29 cellular contexts compared by ENCODE assay signal in the genomic region with DNA sequence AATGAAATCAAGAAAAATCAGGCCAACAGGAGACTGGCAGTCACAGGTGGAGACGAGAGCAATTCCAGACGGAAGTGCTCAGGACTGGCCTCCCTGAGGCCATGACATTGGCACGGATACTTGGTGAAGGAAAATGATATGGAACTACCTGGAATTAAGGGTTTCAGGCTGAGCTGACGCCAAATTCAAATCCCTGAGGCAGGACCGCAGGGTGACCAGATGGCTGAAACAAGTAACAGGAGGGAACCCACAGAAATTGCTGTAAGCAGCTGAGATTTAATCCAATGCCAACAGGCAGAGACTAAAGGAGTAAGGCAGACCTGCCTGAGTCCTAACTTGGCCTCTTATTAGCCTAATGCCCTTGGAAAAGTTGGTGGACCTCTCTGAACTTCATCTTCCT.
DNase-seq lines count a peak whose midpoint lies in the region; ATAC-seq, FAIRE-seq and TF ChIP-seq lines count a peak whose summit lies in the region.
"Had no signal": no experiment of that assay in that cellular context is flagged by ENCODE, and none has a peak within 500 bp of the region (broad histone marks: within the 10 kb centered on the region; RNA-seq: fewer than 3 reads in every experiment).

No MANE protein-coding gene starts in this region.

- H3K23ac ChIP-seq in mesenchymal stem cell (ENCODE audit: low read length in 2 of 2): no peak overlapping the region

- FAIRE-seq in D721Med (lab: Jason Lieb, UNC): no peak
- FAIRE-seq: A204.1, GM12891, H1, HTR-8/SVneo, RCC 7860 had no signal

- intact Hi-C loops in naive thymus-derived CD4-positive, alpha-beta T cell (cut with micrococcal nuclease): no loop called here

- H4K91ac ChIP-seq in mesenchymal stem cell (ENCODE audit: low read length): no peak overlapping the region

- no peak overlapping the region for H3K4ac ChIP-seq in mesenchymal stem cell (ENCODE audit: low read depth in 1 of 2, low read length in 2 of 2)

- DNase-seq in D721Med (ENCODE audit: insufficient read length, low spot score): peak; percentile 37
- peak; percentile 27 to 84 for DNase-seq in NCI-H524 (lab: John Stamatoyannopoulos, UW)
- peak; percentile 1 for DNase-seq in cerebellar cortex (ENCODE audit: low spot score)
- peak; percentile 31 for DNase-seq in myocyte (ENCODE audit: low read depth)
- DNase-seq in mesenchymal stem cell: no peak
- DNase-seq in naive thymus-derived CD4-positive, alpha-beta T cell: no peak
- DNase-seq: AML-193; CD4-positive, alpha-beta T cell; DMS79; EL; GF-D8; HCEC 1CT; KBM-7; MV-4-11; NCI-H1105; NCI-H1436 treated with DMSO at 0.1 percent for 48 hours; NCI-H187 treated with DMSO at 0.1 percent for 48 hours; NCI-H446; NCI-H69; SIG-M5 had no signal

- 92% methylated on average over 5 of the region's 5 CpGs for WGBS in mesenchymal stem cell

- no peak overlapping the region for H3K18ac ChIP-seq in mesenchymal stem cell (ENCODE audit: low read depth in 1 of 2, low read length in 2 of 2)

- H3K79me1 ChIP-seq in mesenchymal stem cell (replicated peaks; ENCODE audit: low read length, poor library complexity, severe bottlenecking): no peaks in the 10 kb centered on the region

- POLR2A ChIA-PET in naive thymus-derived CD4-positive, alpha-beta T cell (lab: Charles Lee): no interaction called here

- H3K14ac ChIP-seq in mesenchymal stem cell (ENCODE audit: low read length in 2 of 2): no peak overlapping the region

- H3K27me3 ChIP-seq in mesenchymal stem cell (ENCODE audit: control insufficient read depth in 1 of 2, insufficient read depth in 1 of 2, low read length in 2 of 2): no peaks in the 10 kb centered on the region
- H3K27me3 ChIP-seq in naive thymus-derived CD4-positive, alpha-beta T cell (ENCODE audit: control insufficient read depth in 2 of 2, insufficient read depth in 2 of 2, low read length in 2 of 2): no peaks in the 10 kb centered on the region
- H3K27me3 ChIP-seq: BLaER1 treated with 17β-estradiol and CSF1 and Interleukin-3, amounts not matched to agents 10 nM and 100 nM had no signal

- no peaks in the 10 kb centered on the region for H3K4me1 Mint-ChIP-seq in naive thymus-derived CD4-positive, alpha-beta T cell

- peaks cover 7 to 27% (median 10%) of the 10 kb centered on the region in 5 donors for H3K27me3 Mint-ChIP-seq in naive thymus-derived CD4-positive, alpha-beta T cell

- no peak overlapping the region for H2BK120ac ChIP-seq in mesenchymal stem cell (ENCODE audit: low read depth, low read length)

- no peak for ATAC-seq in naive thymus-derived CD4-positive, alpha-beta T cell
- no peak for ATAC-seq in GM18858 (IDR thresholded peaks at IDR 0.05; ENCODE audit: unreplicated experiment)
- ATAC-seq in HG02610 (IDR thresholded peaks at IDR 0.05; ENCODE audit: unreplicated experiment): no peak

- no peak overlapping the region for H2AK5ac ChIP-seq in mesenchymal stem cell (ENCODE audit: low read length, severe bottlenecking)

- H3K9me3 Mint-ChIP-seq in naive thymus-derived CD4-positive, alpha-beta T cell: peaks cover 0 to 1% (median 0%) of the 10 kb centered on the region in 11 donors
- H3K9me3 Mint-ChIP-seq: CD4-positive, alpha-beta T cell had no signal

- H3K27ac ChIP-seq in mesenchymal stem cell (ENCODE audit: low read length, poor library complexity, severe bottlenecking): no peak overlapping the region
- no peak overlapping the region for H3K27ac ChIP-seq in naive thymus-derived CD4-positive, alpha-beta T cell (ENCODE audit: low read depth, low read length)
- H3K27ac ChIP-seq: BLaER1 treated with 17β-estradiol and CSF1 and Interleukin-3, amounts not matched to agents 10 nM and 100 nM; SK-N-MC had no signal

- CTCF ChIA-PET in naive thymus-derived CD4-positive, alpha-beta T cell (lab: Charles Lee): no interaction called here

- H3K4me3 Mint-ChIP-seq in naive thymus-derived CD4-positive, alpha-beta T cell: no peak overlapping the region
- H3K4me3 Mint-ChIP-seq: CD4-positive, alpha-beta T cell had no signal

- no peaks in the 10 kb centered on the region for H3K36me3 ChIP-seq in mesenchymal stem cell (ENCODE audit: control insufficient read depth in 1 of 2, insufficient read depth in 2 of 2, low read depth in 1 of 2, low read length in 2 of 2)
- no peaks in the 10 kb centered on the region for H3K36me3 ChIP-seq in naive thymus-derived CD4-positive, alpha-beta T cell (ENCODE audit: control insufficient read depth in 2 of 3, insufficient read depth in 3 of 3, low read length in 3 of 3)

- no peak overlapping the region for H2BK15ac ChIP-seq in mesenchymal stem cell (ENCODE audit: low read depth, poor library complexity, severe bottlenecking)

- H4K8ac ChIP-seq in mesenchymal stem cell (ENCODE audit: low read length): no peak overlapping the region

- no peak overlapping the region for H3K9ac ChIP-seq in mesenchymal stem cell (ENCODE audit: low read length)
- H3K9ac ChIP-seq: BLaER1 treated with 17β-estradiol and CSF1 and Interleukin-3, amounts not matched to agents 10 nM and 100 nM had no signal

- H2AFZ ChIP-seq in mesenchymal stem cell (ENCODE audit: low read depth, low read length): no peak overlapping the region

- no peak overlapping the region for H2BK12ac ChIP-seq in mesenchymal stem cell (ENCODE audit: low read length in 2 of 2)

- H2BK5ac ChIP-seq in mesenchymal stem cell (ENCODE audit: low read depth, low read length, poor library complexity, severe bottlenecking): no peak overlapping the region

- H3K9me3 ChIP-seq in mesenchymal stem cell (ENCODE audit: control insufficient read depth, low read length): no peaks in the 10 kb centered on the region
- H3K9me3 ChIP-seq in naive thymus-derived CD4-positive, alpha-beta T cell (ENCODE audit: control insufficient read depth in 2 of 3, low read length in 3 of 3): no peaks in the 10 kb centered on the region

- H3K36me3 Mint-ChIP-seq in naive thymus-derived CD4-positive, alpha-beta T cell: no peaks in the 10 kb centered on the region

- H3K4me3 ChIP-seq in mesenchymal stem cell (ENCODE audit: insufficient read depth in 1 of 2, low read depth in 1 of 2, low read length in 2 of 2): no peak overlapping the region
- no peak overlapping the region for H3K4me3 ChIP-seq in naive thymus-derived CD4-positive, alpha-beta T cell (ENCODE audit: low read length)
- H3K4me3 ChIP-seq: BLaER1 treated with 17β-estradiol and CSF1 and Interleukin-3, amounts not matched to agents 10 nM and 100 nM; SK-N-MC had no signal

- no peaks in the 10 kb centered on the region for H3K4me1 ChIP-seq in mesenchymal stem cell (ENCODE audit: control insufficient read depth, insufficient read depth, low read depth, low read length)
- no peaks in the 10 kb centered on the region for H3K4me1 ChIP-seq in naive thymus-derived CD4-positive, alpha-beta T cell (ENCODE audit: control insufficient read depth in 2 of 2, insufficient read depth in 2 of 2, low read length in 2 of 2)

- no peak overlapping the region for H3K4me2 ChIP-seq in mesenchymal stem cell (ENCODE audit: low read length, poor library complexity, severe bottlenecking)
- H3K4me2 ChIP-seq: BLaER1 treated with 17β-estradiol and CSF1 and Interleukin-3, amounts not matched to agents 10 nM and 100 nM had no signal

- H3K27ac Mint-ChIP-seq in naive thymus-derived CD4-positive, alpha-beta T cell: no peak overlapping the region
- H3K27ac Mint-ChIP-seq: CD4-positive, alpha-beta T cell had no signal

- TF ChIP-seq CTCF in D721Med (IDR thresholded peaks at IDR 0.05; ENCODE audit: insufficient read depth, missing control alignments): no peak

Comparison
In these comparisons a context has a peak if more than half of its experiments do, and no peak if none do; other contexts are left out.
1. DNase-seq: peak in D721Med (single experiment), NCI-H524 (2 of 2), cerebellar cortex (single experiment) and myocyte (single experiment); none in mesenchymal stem cell (single experiment) and naive thymus-derived CD4-positive, alpha-beta T cell (0 of 9).